Comparison of ENCODE assay signal across 13 cellular contexts in genomic region chr12:45290218-45290609, GRCh38.
DNase-seq lines count a peak whose midpoint lies in the region; ATAC-seq and TF ChIP-seq lines count a peak whose summit lies in the region.
"Had no signal": no experiment of that assay in that cellular context is flagged by ENCODE, and none has a peak within 500 bp of the region (broad histone marks: within the 10 kb centered on the region; RNA-seq: fewer than 3 reads in every experiment).

No MANE protein-coding gene starts in this region.

- POLR2A ChIA-PET in AG04450 (lab: Yijun Ruan, JAX): interaction anchor here (0.7 to 1.2 kb wide), 2 partner anchors 99 to 436 kb away, joined by 3 to 6 read pairs; no protein-coding TSS in a partner anchor

- H3K4me3 ChIP-seq in AG04450 (ENCODE audit: low read depth, low read length) (no peak overlapping the region), cardiac fibroblast (replicated peaks in 1 of 2; ENCODE audit: low read depth in 2 of 2, low read length in 2 of 2) (no peak overlapping the region)
- H3K4me3 ChIP-seq: BLaER1 had no signal

- H3K9me3 ChIP-seq in AG04450 (ENCODE audit: control insufficient read depth, insufficient read depth, low read length): no peaks in the 10 kb centered on the region
- H3K9me3 ChIP-seq: BLaER1 had no signal

- DNase-seq in AG04450 (ENCODE audit: low read depth, low spot score): peak; percentile 49
- peak; percentile 80 to 93 for DNase-seq in cardiac fibroblast (ENCODE audit: low read depth in 2 of 2)
- DNase-seq in myocyte (ENCODE audit: low read depth): peak; percentile 83
- DNase-seq in activated CD4-positive, alpha-beta T cell treated with anti-CD3 and anti-CD28 coated beads for 4 hours: no peak
- DNase-seq in stimulated activated CD4-positive, alpha-beta T cell treated with anti-CD3 and anti-CD28 coated beads, Interleukin-2, amount 100 ng/mL, for 48 hours: no peak
- DNase-seq: activated CD4-positive, alpha-beta T cell treated with anti-CD3 and anti-CD28 coated beads for 36 hours; activated gamma-delta T cell; nephron progenitor cell; stimulated activated CD4-positive, alpha-beta T cell treated with anti-CD3 and anti-CD28 coated beads, Interleukin-12 subunit alpha, Interleukin-12 subunit beta, amount 100 ng/mL, for 4 hours had no signal

- no peak for TF ChIP-seq RAD21 in Ishikawa (IDR thresholded peaks at IDR 0.05; ENCODE audit: low read depth)

- ATAC-seq in HG02981 (IDR thresholded peaks at IDR 0.05; ENCODE audit: unreplicated experiment): no peak
- no peak for ATAC-seq in HG03196 (IDR thresholded peaks at IDR 0.05; ENCODE audit: unreplicated experiment)
- ATAC-seq: activated CD4-positive, alpha-beta T cell treated with anti-CD3 and anti-CD28 coated beads for 36 hours had no signal

- TF ChIP-seq CTCF in AG04450 (IDR thresholded peaks at IDR 0.05; ENCODE audit: low read depth, low read length) (no peak), cardiac fibroblast (IDR thresholded peaks at IDR 0.05; ENCODE audit: low read depth, low read length) (no peak)

- no peak overlapping the region for H3K27ac ChIP-seq in AG04450 (ENCODE audit: low read depth, low read length)
- H3K27ac ChIP-seq: BLaER1 had no signal

- CTCF ChIA-PET in AG04450 (lab: Charles Lee): interaction anchor here (0.6 to 2.2 kb wide), 6 partner anchors 19 to 696 kb away, joined by 3 to 5 read pairs (median 4); partner anchors contain the start of gene ANO6

- no peaks in the 10 kb centered on the region for H3K27me3 ChIP-seq in AG04450 (ENCODE audit: control insufficient read depth, insufficient read depth, low read length)
- H3K27me3 ChIP-seq: BLaER1 had no signal

- TF ChIP-seq EP300 in Ishikawa (IDR thresholded peaks at IDR 0.05; ENCODE audit: borderline replicate concordance): no peak

TF ChIP-seq in Ishikawa, 13 proteins besides CTCF, POLR2A, EP300 and RAD21:
- TF ChIP-seq FOXM1 (IDR thresholded peaks at IDR 0.05; ENCODE audit: borderline replicate concordance, low read depth) (0 out of 2 replicates have a peak, but pooled peaks have one; percentile 61), MAX (IDR thresholded peaks at IDR 0.05) (no peak)

Comparison
In these comparisons a context has a peak if more than half of its experiments do, and no peak if none do; other contexts are left out.
1. DNase-seq: peak in AG04450 (single experiment), cardiac fibroblast (2 of 2) and myocyte (single experiment); none in activated CD4-positive, alpha-beta T cell treated with anti-CD3 and anti-CD28 coated beads for 4 hours (0 of 2) and stimulated activated CD4-positive, alpha-beta T cell treated with anti-CD3 and anti-CD28 coated beads, Interleukin-2, amount 100 ng/mL, for 48 hours (0 of 2).